8 cellular contexts compared by ENCODE assay signal in genomic region chr4:102430511-102430910, GRCh38.
A peak's percentile ranks its signal among the peaks of the same experiment; 100 is the strongest.
DNase-seq lines count a peak whose midpoint lies in the region; ATAC-seq, FAIRE-seq and TF ChIP-seq lines count a peak whose summit lies in the region.

No MANE protein-coding gene starts in this region.

- H3K36me3 Mint-ChIP-seq in activated CD4-positive, alpha-beta memory T cell treated with anti-CD3 and anti-CD28 coated beads, Interleukin-2, amount 10 ng/mL, durations not matched to agents 7 days and 5 days (ENCODE audit: low read depth) = peaks cover 16% of the 10 kb centered on the region

- H3K4me3 Mint-ChIP-seq in activated CD4-positive, alpha-beta memory T cell treated with anti-CD3 and anti-CD28 coated beads, Interleukin-2, amount 10 ng/mL, durations not matched to agents 7 days and 5 days = peak overlapping the region; percentile 79

- peak overlapping the region; percentile 82 for H3K9ac ChIP-seq in smooth muscle cell (ENCODE audit: low read depth)

- peaks cover 19% of the 10 kb centered on the region for H3K4me1 Mint-ChIP-seq in activated CD4-positive, alpha-beta memory T cell treated with anti-CD3 and anti-CD28 coated beads, Interleukin-2, amount 10 ng/mL, durations not matched to agents 7 days and 5 days

- peaks cover 3% of the 10 kb centered on the region for H3K9me3 Mint-ChIP-seq in activated CD4-positive, alpha-beta memory T cell treated with anti-CD3 and anti-CD28 coated beads, Interleukin-2, amount 10 ng/mL, durations not matched to agents 7 days and 5 days

- peaks cover 14% of the 10 kb centered on the region for H3K27me3 Mint-ChIP-seq in activated CD4-positive, alpha-beta memory T cell treated with anti-CD3 and anti-CD28 coated beads, Interleukin-2, amount 10 ng/mL, durations not matched to agents 7 days and 5 days

- H3K27me3 ChIP-seq in AG04450 (ENCODE audit: control insufficient read depth, insufficient read depth, low read length) = no peaks in the 10 kb centered on the region
- no peaks in the 10 kb centered on the region for H3K27me3 ChIP-seq in smooth muscle cell (ENCODE audit: low read depth)

- H3K4me1 ChIP-seq in smooth muscle cell (ENCODE audit: low read depth) = peaks cover 6% of the 10 kb centered on the region

- no peak for DNase-seq in AG04450 (ENCODE audit: low read depth, low spot score)
- DNase-seq in activated CD4-positive, alpha-beta memory T cell treated with anti-CD3 and anti-CD28 coated beads, Interleukin-2, amount 10 ng/mL, durations not matched to agents 7 days and 5 days = no peak
- DNase-seq in smooth muscle cell (lab: John Stamatoyannopoulos, UW; ENCODE audit: unreplicated experiment) = no peak
- no peak for DNase-seq in HTR-8/SVneo (ENCODE audit: insufficient read length, low spot score)
- DNase-seq in NCI-H2107 treated with DMSO at 0.1 percent for 48 hours (lab: John Stamatoyannopoulos, UW; ENCODE audit: unreplicated experiment) = no peak

- POLR2A ChIA-PET in AG04450 (lab: Yijun Ruan, JAX) = interaction anchor here (0.6 to 1.1 kb wide), 5 partner anchors 9 to 397 kb away, joined by 3 to 7 read pairs (median 5); no protein-coding TSS in a partner anchor
- POLR2A ChIA-PET in activated CD4-positive, alpha-beta memory T cell treated with anti-CD3 and anti-CD28 coated beads, Interleukin-2, amount 10 ng/mL, durations not matched to agents 7 days and 5 days (lab: Charles Lee) = interaction anchor here (0.9 to 2.5 kb wide), 13 partner anchors 13 to 662 kb away, joined by 3 to 23 read pairs (median 3); partner anchors contain the start of genes CISD2, MANBA, SLC39A8 and SLC9B2

- CTCF ChIA-PET in AG04450 (lab: Charles Lee) = interaction anchor here (0.6 to 1.8 kb wide), 84 partner anchors 9 to 1328 kb away, joined by 3 to 17 read pairs (median 5); partner anchors contain the start of genes BDH2, CISD2, SLC39A8 and UBE2D3
- CTCF ChIA-PET in activated CD4-positive, alpha-beta memory T cell treated with anti-CD3 and anti-CD28 coated beads, Interleukin-2, amount 10 ng/mL, durations not matched to agents 7 days and 5 days (lab: Charles Lee) = interaction anchor here (0.6 to 3.9 kb wide), 63 partner anchors 10 to 1113 kb away, joined by 3 to 51 read pairs (median 4); partner anchors contain the start of genes SLC39A8 and SLC9B1

- H3K27ac Mint-ChIP-seq in activated CD4-positive, alpha-beta memory T cell treated with anti-CD3 and anti-CD28 coated beads, Interleukin-2, amount 10 ng/mL, durations not matched to agents 7 days and 5 days = peak overlapping the region; percentile 83

- TF ChIP-seq CTCF in AG04450 (IDR thresholded peaks at IDR 0.05; ENCODE audit: low read depth, low read length) (no peak), smooth muscle cell (IDR thresholded peaks at IDR 0.05; ENCODE audit: borderline replicate concordance, insufficient read depth, poor library complexity, severe bottlenecking) (no peak)

- peak overlapping the region; percentile 97 for H3K4me2 ChIP-seq in smooth muscle cell

- peak; percentile 6 for ATAC-seq in GM21515 (IDR thresholded peaks at IDR 0.05; ENCODE audit: unreplicated experiment)
- ATAC-seq in GM21723 (IDR thresholded peaks at IDR 0.05; ENCODE audit: unreplicated experiment) = no peak

- no peak for FAIRE-seq in HTR-8/SVneo (lab: Jason Lieb, UNC)

- H3K79me2 ChIP-seq in smooth muscle cell (ENCODE audit: low read depth) = no peaks in the 10 kb centered on the region

- H2AFZ ChIP-seq in smooth muscle cell (ENCODE audit: low read depth) = peak overlapping the region; percentile 98

- H3K36me3 ChIP-seq in smooth muscle cell (ENCODE audit: low read depth) = no peaks in the 10 kb centered on the region

- H3F3A ChIP-seq in smooth muscle cell (ENCODE audit: low read depth) = no peaks in the 10 kb centered on the region

- H3K4me3 ChIP-seq in AG04450 (ENCODE audit: low read depth, low read length) = peak overlapping the region; percentile 62
- H3K4me3 ChIP-seq in iPS-11a (ENCODE audit: low read depth, low read length) = peak overlapping the region; percentile 46
- peak overlapping the region; percentile 77 for H3K4me3 ChIP-seq in smooth muscle cell

- no peaks in the 10 kb centered on the region for H3K9me3 ChIP-seq in AG04450 (ENCODE audit: control insufficient read depth, insufficient read depth, low read length)
- no peaks in the 10 kb centered on the region for H3K9me3 ChIP-seq in smooth muscle cell (replicated peaks; ENCODE audit: low read depth)

- no peak overlapping the region for H3K27ac ChIP-seq in AG04450 (ENCODE audit: low read depth, low read length)
- H3K27ac ChIP-seq in smooth muscle cell (ENCODE audit: low read depth) = peak overlapping the region; percentile 68

- H4K20me1 ChIP-seq in smooth muscle cell (ENCODE audit: low read depth) = no peaks in the 10 kb centered on the region

- WGBS in smooth muscle cell (ENCODE audit: low lambda C conversion rate) = 24% methylated on average over 2 of the region's 2 CpGs
